ENCODE assay signal across 8 cellular contexts in the genomic region with DNA sequence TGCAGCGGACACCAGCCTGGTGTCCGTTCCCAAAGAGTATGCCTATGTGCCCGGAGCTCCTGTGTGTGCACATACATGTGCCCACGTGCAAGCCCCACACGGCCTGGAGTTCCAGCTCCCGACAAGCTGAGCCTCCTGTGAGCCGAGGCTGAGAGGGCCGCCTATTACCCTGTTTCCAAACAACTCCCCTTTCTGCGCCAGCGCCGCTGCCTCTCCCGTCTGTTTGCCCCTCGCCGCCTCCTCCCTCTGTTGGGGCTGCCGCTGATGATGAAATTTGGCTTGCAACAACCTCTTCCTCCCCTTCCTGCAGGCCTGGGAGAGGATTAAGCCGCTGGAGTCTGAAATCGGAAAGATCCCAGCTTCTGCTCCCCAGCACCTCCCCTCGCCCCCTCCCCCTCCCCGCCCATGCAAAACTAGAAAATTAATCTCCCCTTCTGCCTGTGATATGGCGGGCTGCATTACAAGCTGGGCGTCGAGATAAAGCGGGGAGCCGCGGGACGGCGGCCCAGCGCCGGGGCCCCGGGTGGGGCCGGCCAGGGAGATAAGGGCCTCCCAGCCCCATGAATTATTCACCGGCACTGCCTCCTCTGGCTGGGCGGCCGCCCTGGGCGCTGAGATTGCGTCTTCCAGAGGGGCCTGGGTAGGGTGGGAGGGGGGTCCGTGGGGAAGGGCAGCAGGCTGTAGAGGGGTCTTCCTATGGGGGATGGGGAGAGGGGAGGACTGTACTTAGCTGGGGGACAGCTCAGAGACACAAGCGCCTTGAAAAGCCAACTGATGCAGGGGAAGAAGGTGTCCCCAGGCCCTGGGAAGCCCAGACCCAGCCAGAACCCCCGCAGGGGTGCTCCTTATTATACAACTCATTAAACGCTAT. TPM values are rescaled to one million over a fixed set of nuclear protein-coding genes. Genes with fewer than 3 reads are reported as not detected.
DNase-seq lines count a peak whose midpoint lies in the region; ATAC-seq and TF ChIP-seq lines count a peak whose summit lies in the region.

No MANE protein-coding gene starts in this region.

- H3K9me2 ChIP-seq in GM23338 (ENCODE audit: insufficient read depth) (no peaks in the 10 kb centered on the region), PC-3 (replicated peaks; ENCODE audit: low read length) (no peaks in the 10 kb centered on the region)

- peak overlapping the region; percentile 57 for H3K4me3 ChIP-seq in GM23338
- H3K4me3 ChIP-seq in SJCRH30, result peak overlapping the region; percentile 54
- no peak overlapping the region for H3K4me3 ChIP-seq in cardiac muscle cell
- no peak overlapping the region for H3K4me3 ChIP-seq in PC-3 (ENCODE audit: low read length)

- intact Hi-C loops in PC-3 (cut with micrococcal nuclease), result no loop called here

- H3K9me3 ChIP-seq in SJCRH30 (replicated peaks) (no peaks in the 10 kb centered on the region), cardiac muscle cell (ENCODE audit: low read depth) (no peaks in the 10 kb centered on the region), PC-3 (ENCODE audit: low read length) (no peaks in the 10 kb centered on the region)

- H3K27ac ChIP-seq in GM23338 (ENCODE audit: low read depth) (no peak overlapping the region), SJCRH30 (no peak overlapping the region), cardiac muscle cell (no peak overlapping the region), PC-3 (ENCODE audit: low read length) (no peak overlapping the region)

- no peak overlapping the region for H3K27ac Mint-ChIP-seq in GM23338

- DNase-seq in GM23338 (ENCODE audit: low spot score), result peak; percentile 78
- peak; percentile 73 to 74 for DNase-seq in SJCRH30
- peak; percentile 49 to 96 for DNase-seq in cardiac muscle cell (ENCODE audit: low read depth in 1 of 2, low spot score in 1 of 2)
- DNase-seq in retina, result peak; percentile 68
- no peak for DNase-seq in NCI-H2029 (lab: John Stamatoyannopoulos, UW)
- DNase-seq in NCI-H1092 treated with DMSO at 0.1 percent for 48 hours (lab: John Stamatoyannopoulos, UW), result no peak
- no peak for DNase-seq in PC-3

- POLR2A ChIA-PET in PC-3 (lab: Charles Lee; ENCODE audit: unreplicated experiment), result no interaction called here

- ATAC-seq in GM23338 (peak; percentile 72), GM21526 (IDR thresholded peaks at IDR 0.05; ENCODE audit: low FRiP score, unreplicated experiment) (no peak), PC-3 (no peak)

- H2AFZ ChIP-seq in GM23338 (peak overlapping the region; percentile 90), PC-3 (ENCODE audit: low read length) (no peak overlapping the region)

- peaks cover 17% of the 10 kb centered on the region for H3K4me1 Mint-ChIP-seq in GM23338

- H4K20me1 ChIP-seq in GM23338 (replicated peaks; ENCODE audit: insufficient read depth) (no peaks in the 10 kb centered on the region; the same call in 1 of the 2 replicates), PC-3 (ENCODE audit: low read length) (no peaks in the 10 kb centered on the region)

- H3K4me2 ChIP-seq in GM23338, result peak overlapping the region; percentile 84
- H3K4me2 ChIP-seq in PC-3 (ENCODE audit: low read length), result no peak overlapping the region

- peak overlapping the region; percentile 77 for H3K4me3 Mint-ChIP-seq in GM23338

- no TSS peak for BruUV-seq in PC-3 (replicated peaks; lab: Mats Ljungman, UMichigan)

- no peaks in the 10 kb centered on the region for H3K36me3 Mint-ChIP-seq in GM23338 (ENCODE audit: low read depth)

- H3K27me3 ChIP-seq in GM23338 (ENCODE audit: insufficient read depth) (peaks cover 89% of the 10 kb centered on the region), SJCRH30 (peaks cover 16% of the 10 kb centered on the region; the same call in 1 of the 2 replicates), cardiac muscle cell (peaks cover 9% of the 10 kb centered on the region), PC-3 (ENCODE audit: low read length) (no peaks in the 10 kb centered on the region)

- no peaks in the 10 kb centered on the region for H3K79me2 ChIP-seq in GM23338 (replicated peaks; ENCODE audit: insufficient read depth)
- H3K79me2 ChIP-seq in PC-3 (ENCODE audit: low read length), result no peaks in the 10 kb centered on the region

- peaks cover 57% of the 10 kb centered on the region for H3K27me3 Mint-ChIP-seq in GM23338 (ENCODE audit: insufficient read depth, low read depth, poor library complexity)

- H3K9ac ChIP-seq in PC-3 (ENCODE audit: low read length), result no peak overlapping the region

- H3K4me1 ChIP-seq in GM23338 (ENCODE audit: insufficient read depth), result peaks cover 8% of the 10 kb centered on the region; the same call in 1 of the 2 replicates
- peaks cover 7% of the 10 kb centered on the region; the same call in 1 of the 2 replicates for H3K4me1 ChIP-seq in SJCRH30
- peaks cover 8% of the 10 kb centered on the region for H3K4me1 ChIP-seq in cardiac muscle cell (ENCODE audit: low read depth)
- H3K4me1 ChIP-seq in PC-3 (ENCODE audit: insufficient read depth, low read length), result no peaks in the 10 kb centered on the region; the same call in 1 of the 2 replicates

- H3K36me3 ChIP-seq in GM23338 (ENCODE audit: insufficient read depth) (no peaks in the 10 kb centered on the region), SJCRH30 (no peaks in the 10 kb centered on the region), cardiac muscle cell (no peaks in the 10 kb centered on the region), PC-3 (ENCODE audit: low read depth, low read length) (no peaks in the 10 kb centered on the region)

- H3F3A ChIP-seq in GM23338 (replicated peaks; ENCODE audit: low read depth) (peaks cover 5% of the 10 kb centered on the region; the same call in 1 of the 2 replicates), PC-3 (ENCODE audit: low read length, unreplicated experiment) (no peaks in the 10 kb centered on the region)

- H3K9me3 Mint-ChIP-seq in GM23338, result no peaks in the 10 kb centered on the region; the same call in 1 of the 3 replicates

- CTCF ChIA-PET in PC-3 (lab: Charles Lee), result interaction anchor here (0.6 kb wide), 1 partner anchor 74 kb away, joined by 5 read pairs; no protein-coding TSS in a partner anchor

- TF ChIP-seq CTCF in GM23338 (conservative IDR thresholded peaks at IDR 0.05; ENCODE audit: low read depth in 2 of 2), result no peak
- no peak for TF ChIP-seq CTCF in cardiac muscle cell (IDR thresholded peaks at IDR 0.05; ENCODE audit: low read depth, low read length)
- no peak for TF ChIP-seq CTCF in PC-3 (conservative IDR thresholded peaks at IDR 0.05; ENCODE audit: low read depth, low read length)

TF ChIP-seq in GM23338, 12 proteins besides CTCF, POLR2A, EP300 and RAD21 (continues in another document):
- TF ChIP-seq EZH2phosphoT487 (IDR thresholded peaks at IDR 0.05; ENCODE audit: unreplicated experiment) (no peak), ZNF331 (CRISPR knock-in tag; IDR thresholded peaks at IDR 0.05; ENCODE audit: low read depth) (no peak), CREB1 (CRISPR knock-in tag; IDR thresholded peaks at IDR 0.05; ENCODE audit: low read depth) (no peak), STAT1 (IDR thresholded peaks at IDR 0.05; ENCODE audit: unreplicated experiment) (no peak)
- TF ChIP-seq, protein P1, sequence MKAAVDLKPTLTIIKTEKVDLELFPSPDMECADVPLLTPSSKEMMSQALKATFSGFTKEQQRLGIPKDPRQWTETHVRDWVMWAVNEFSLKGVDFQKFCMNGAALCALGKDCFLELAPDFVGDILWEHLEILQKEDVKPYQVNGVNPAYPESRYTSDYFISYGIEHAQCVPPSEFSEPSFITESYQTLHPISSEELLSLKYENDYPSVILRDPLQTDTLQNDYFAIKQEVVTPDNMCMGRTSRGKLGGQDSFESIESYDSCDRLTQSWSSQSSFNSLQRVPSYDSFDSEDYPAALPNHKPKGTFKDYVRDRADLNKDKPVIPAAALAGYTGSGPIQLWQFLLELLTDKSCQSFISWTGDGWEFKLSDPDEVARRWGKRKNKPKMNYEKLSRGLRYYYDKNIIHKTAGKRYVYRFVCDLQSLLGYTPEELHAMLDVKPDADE (IDR thresholded peaks at IDR 0.05), result no peak

RNA-seq across cellular contexts. Expression of a gene that starts 6.8 kb away (rescaled TPM):
- total RNA-seq in GM23338 (2014; rRNA removed; shearing (Covaris generic)), result 1.5 and 1.6 TPM in 2 replicates
- polyA plus RNA-seq in GM23338 (2016; fragmentation: Nextera tagmentation; extraction: Ambion mirVana) (0.47 and 0.76 TPM in 2 replicates), cardiac muscle cell (4.6 and 6.9 TPM in 2 replicates)
- total RNA-seq in SJCRH30 (2014; rRNA removed; shearing (Covaris generic)), result 7.5 and 8.9 TPM in 2 replicates
- total RNA-seq in cardiac muscle cell (5.0 and 7.0 TPM in 2 replicates), PC-3 (2014; rRNA removed) (6.0 and 6.3 TPM in 2 replicates)

RNA-seq across cellular contexts. Expression of a gene that starts 25.4 kb away (rescaled TPM):
- 49.9 and 52.8 TPM in 2 replicates for total RNA-seq in GM23338 (2014; rRNA removed; shearing (Covaris generic))
- polyA plus RNA-seq in GM23338 (2016; fragmentation: Nextera tagmentation; extraction: Ambion mirVana) (18.0 and 19.0 TPM in 2 replicates), cardiac muscle cell (13.4 and 57.3 TPM in 2 replicates)
- 148 and 152 TPM in 2 replicates for total RNA-seq in SJCRH30 (2014; rRNA removed; shearing (Covaris generic))
- total RNA-seq in cardiac muscle cell (10.4 and 63.9 TPM in 2 replicates), PC-3 (2014; rRNA removed) (95.3 and 97.9 TPM in 2 replicates)

RNA-seq across cellular contexts. Expression of a gene that starts 34.5 kb away (rescaled TPM):
- total RNA-seq in GM23338 (2014; rRNA removed; shearing (Covaris generic)), result 276 and 287 TPM in 2 replicates
- polyA plus RNA-seq in GM23338 (2016; fragmentation: Nextera tagmentation; extraction: Ambion mirVana) (124 and 145 TPM in 2 replicates), cardiac muscle cell (40.7 and 45.1 TPM in 2 replicates)
- 79.7 and 84.2 TPM in 2 replicates for total RNA-seq in SJCRH30 (2014; rRNA removed; shearing (Covaris generic))
- total RNA-seq in cardiac muscle cell (97.8 and 108 TPM in 2 replicates), PC-3 (2014; rRNA removed) (105 and 109 TPM in 2 replicates)

RNA-seq across cellular contexts. Expression of a gene that starts 53.2 kb away (rescaled TPM):
- total RNA-seq in GM23338 (2014; rRNA removed; shearing (Covaris generic)), result 0.23 and 0.45 TPM in 2 replicates
- polyA plus RNA-seq in GM23338 (2016; fragmentation: Nextera tagmentation; extraction: Ambion mirVana), result 0.17 and 0.36 TPM in 2 replicates
- total RNA-seq in SJCRH30 (2014; rRNA removed; shearing (Covaris generic)), result 0.23 and 0.24 TPM in 2 replicates
- total RNA-seq in cardiac muscle cell, result 1.7 and 3.4 TPM in 2 replicates
- 2.5 and 4.3 TPM in 2 replicates for polyA plus RNA-seq in cardiac muscle cell
- total RNA-seq in PC-3 (2014; rRNA removed), result 0.11 and 0.40 TPM in 2 replicates

Comparison
In these comparisons a context has a peak if more than half of its experiments do, and no peak if none do; other contexts are left out.
1. DNase-seq: peak in GM23338 (single experiment), SJCRH30 (2 of 2), cardiac muscle cell (2 of 2) and retina (single experiment); none in NCI-H2029 (single experiment), NCI-H1092 treated with DMSO at 0.1 percent for 48 hours (single experiment) and PC-3 (single experiment).
2. H3K4me3 ChIP-seq: peak in GM23338 (single experiment) and SJCRH30 (single experiment); none in cardiac muscle cell (single experiment) and PC-3 (single experiment).